ENCODE assay signal across 1 cellular context in genomic region chr5:173880306-173880985, GRCh38.
TF ChIP-seq lines count a peak whose summit lies in the region.

No MANE protein-coding gene starts in this region.

TF ChIP-seq in GM23338, 12 proteins besides CTCF, POLR2A, EP300 and RAD21 (continued from another document):
- TF ChIP-seq REST (IDR thresholded peaks at IDR 0.05; ENCODE audit: unreplicated experiment) (no peak), JUNB (IDR thresholded peaks at IDR 0.05; ENCODE audit: unreplicated experiment) (no peak), ZNF114 (CRISPR knock-in tag; IDR thresholded peaks at IDR 0.05) (no peak), ETS1 (IDR thresholded peaks at IDR 0.05) (no peak), NANOG (IDR thresholded peaks at IDR 0.05; ENCODE audit: borderline replicate concordance) (no peak), POLR2AphosphoS5 (IDR thresholded peaks at IDR 0.05; ENCODE audit: low read depth) (no peak)
TF ChIP-seq in GM23338: peak in this region for 0.
